In genomic region chr20:25745738-25746137, GRCh38 we compare ENCODE assay signal across 25 cellular contexts. TPM values are rescaled to one million over a fixed set of nuclear protein-coding genes. Genes with fewer than 3 reads are reported as not detected.
DNase-seq lines count a peak whose midpoint lies in the region; ATAC-seq and TF ChIP-seq lines count a peak whose summit lies in the region.
"Had no signal": no experiment of that assay in that cellular context is flagged by ENCODE, and none has a peak within 500 bp of the region (broad histone marks: within the 10 kb centered on the region; RNA-seq: fewer than 3 reads in every experiment).

No MANE protein-coding gene starts in this region.

- peak; percentile 41 for DNase-seq in activated CD4-positive, alpha-beta T cell treated with anti-CD3 and anti-CD28 coated beads, Interleukin-2, amount 10 ng/mL, durations not matched to agents 24 days and 14 days
- no peak for DNase-seq in activated CD4-positive, alpha-beta T cell treated with anti-CD3 and anti-CD28 coated beads for 36 hours
- DNase-seq in WTC11 (ENCODE audit: low spot score) (no peak), osteoblast (ENCODE audit: insufficient read length, low spot score, missing footprints) (peak; percentile 37)
- no peak for DNase-seq in effector memory CD8-positive, alpha-beta T cell
- no peak for DNase-seq in stimulated activated CD8-positive, alpha-beta memory T cell treated with anti-CD3 and anti-CD28 coated beads, Interleukin-4, amount 100 ng/mL, for 48 hours
- no peak for DNase-seq in activated CD8-positive, alpha-beta memory T cell treated with anti-CD3 and anti-CD28 coated beads, Interleukin-2, amount 50 U/mL, for 48 hours
- DNase-seq: ACHN; AML-193; BE2C; CD4-positive, alpha-beta T cell; CD8-positive, alpha-beta memory T cell; DMS 273 treated with DMSO at 0.1 percent for 48 hours; DMS79; EL; GDM1; GOT3; H7; HCEC 1CT had no signal

- peaks cover 4% of the 10 kb centered on the region for H3K4me1 Mint-ChIP-seq in activated CD4-positive, alpha-beta T cell treated with anti-CD3 and anti-CD28 coated beads, Interleukin-2, amount 10 ng/mL, durations not matched to agents 24 days and 14 days
- peaks cover 7% of the 10 kb centered on the region for H3K4me1 Mint-ChIP-seq in activated CD4-positive, alpha-beta T cell treated with anti-CD3 and anti-CD28 coated beads for 36 hours
- peaks cover 2% of the 10 kb centered on the region; the same call in 1 of the 2 replicates for H3K4me1 Mint-ChIP-seq in WTC11
- peaks cover 5 to 7% of the 10 kb centered on the region in 2 donors for H3K4me1 Mint-ChIP-seq in effector memory CD8-positive, alpha-beta T cell (ENCODE audit: low read depth in 2 of 2)

- no peak overlapping the region for H3K27ac ChIP-seq in osteoblast (ENCODE audit: low read depth, low read length)
- H3K27ac ChIP-seq: 22Rv1; A549; BLaER1 treated with 17β-estradiol and CSF1 and Interleukin-3, amounts not matched to agents 10 nM and 100 nM had no signal

- no peaks in the 10 kb centered on the region for H3K79me2 ChIP-seq in osteoblast (ENCODE audit: insufficient read depth, low read length)

- no peak overlapping the region for H3K4me3 ChIP-seq in osteoblast (ENCODE audit: insufficient read depth, low read length)
- H3K4me3 ChIP-seq: A549; BLaER1 treated with 17β-estradiol and CSF1 and Interleukin-3, amounts not matched to agents 10 nM and 100 nM; GM12878 had no signal

- H3K36me3 Mint-ChIP-seq in activated CD4-positive, alpha-beta T cell treated with anti-CD3 and anti-CD28 coated beads, Interleukin-2, amount 10 ng/mL, durations not matched to agents 24 days and 14 days (ENCODE audit: low read depth) = no peaks in the 10 kb centered on the region
- H3K36me3 Mint-ChIP-seq in activated CD4-positive, alpha-beta T cell treated with anti-CD3 and anti-CD28 coated beads for 36 hours (ENCODE audit: low read depth) = no peaks in the 10 kb centered on the region
- no peaks in the 10 kb centered on the region for H3K36me3 Mint-ChIP-seq in WTC11
- peaks cover 5% of the 10 kb centered on the region for H3K36me3 Mint-ChIP-seq in effector memory CD8-positive, alpha-beta T cell (ENCODE audit: insufficient read depth)
- H3K36me3 Mint-ChIP-seq: CD14-positive monocyte had no signal

- no peaks in the 10 kb centered on the region for H3K4me1 ChIP-seq in osteoblast (ENCODE audit: insufficient read depth, low read length)

- no peak overlapping the region for H3K4me2 ChIP-seq in osteoblast (ENCODE audit: insufficient read depth, low read length)
- H3K4me2 ChIP-seq: A549; BLaER1 treated with 17β-estradiol and CSF1 and Interleukin-3, amounts not matched to agents 10 nM and 100 nM had no signal

- no peak for ATAC-seq in activated CD4-positive, alpha-beta T cell treated with anti-CD3 and anti-CD28 coated beads for 36 hours
- ATAC-seq in WTC11 = no peak
- ATAC-seq in effector memory CD8-positive, alpha-beta T cell (replicated peaks) = no peak
- no peak for ATAC-seq in HG02970 (IDR thresholded peaks at IDR 0.05; ENCODE audit: low FRiP score, unreplicated experiment)
- ATAC-seq: A549, GM12878 had no signal

- H3K27me3 Mint-ChIP-seq in activated CD4-positive, alpha-beta T cell treated with anti-CD3 and anti-CD28 coated beads, Interleukin-2, amount 10 ng/mL, durations not matched to agents 24 days and 14 days = no peaks in the 10 kb centered on the region
- no peaks in the 10 kb centered on the region for H3K27me3 Mint-ChIP-seq in activated CD4-positive, alpha-beta T cell treated with anti-CD3 and anti-CD28 coated beads for 36 hours
- H3K27me3 Mint-ChIP-seq in WTC11 (ENCODE audit: low read depth) = no peaks in the 10 kb centered on the region
- no peaks in the 10 kb centered on the region for H3K27me3 Mint-ChIP-seq in effector memory CD8-positive, alpha-beta T cell
- H3K27me3 Mint-ChIP-seq: CD4-positive, alpha-beta T cell; CD8-positive, alpha-beta memory T cell had no signal

- no peaks in the 10 kb centered on the region for H4K20me1 ChIP-seq in osteoblast (ENCODE audit: insufficient read depth, low read length)
- H4K20me1 ChIP-seq: BLaER1 treated with 17β-estradiol and CSF1 and Interleukin-3, amounts not matched to agents 10 nM and 100 nM had no signal

- CTCF ChIA-PET in activated CD4-positive, alpha-beta T cell treated with anti-CD3 and anti-CD28 coated beads for 36 hours (lab: Charles Lee) = no interaction called here
- CTCF ChIA-PET in WTC11 (lab: Charles Lee) = no interaction called here

- H3K27me3 ChIP-seq in osteoblast (ENCODE audit: insufficient read depth, low read length) = no peaks in the 10 kb centered on the region
- H3K27me3 ChIP-seq: BE2C; BLaER1 treated with 17β-estradiol and CSF1 and Interleukin-3, amounts not matched to agents 10 nM and 100 nM had no signal

- TF ChIP-seq CTCF in WTC11 (IDR thresholded peaks at IDR 0.05) (no peak), osteoblast (IDR thresholded peaks at IDR 0.05; ENCODE audit: extremely low read depth, low read depth, low read length) (no peak)

- intact Hi-C loops in activated CD4-positive, alpha-beta T cell treated with anti-CD3 and anti-CD28 coated beads, Interleukin-2, amount 10 ng/mL, durations not matched to agents 24 days and 14 days (cut with micrococcal nuclease) = no loop called here
- intact Hi-C loops in activated CD4-positive, alpha-beta T cell treated with anti-CD3 and anti-CD28 coated beads for 36 hours (cut with DNase I, micrococcal nuclease) = no loop called here

- POLR2A ChIA-PET in activated CD4-positive, alpha-beta T cell treated with anti-CD3 and anti-CD28 coated beads for 36 hours (lab: Charles Lee) = interaction anchor here (0.6 to 0.7 kb wide), 2 partner anchors 236 to 450 kb away, joined by 3 to 4 read pairs; no protein-coding TSS in a partner anchor
- POLR2A ChIA-PET in WTC11 (lab: Charles Lee) = no interaction called here

- H3K9me3 ChIP-seq in osteoblast (ENCODE audit: low read depth, low read length) = no peaks in the 10 kb centered on the region
- H3K9me3 ChIP-seq: A549; BE2C; BLaER1 treated with 17β-estradiol and CSF1 and Interleukin-3, amounts not matched to agents 10 nM and 100 nM had no signal

- H2AFZ ChIP-seq in osteoblast (ENCODE audit: low read length) = no peak overlapping the region

- peaks cover 3% of the 10 kb centered on the region for H3K9me3 Mint-ChIP-seq in activated CD4-positive, alpha-beta T cell treated with anti-CD3 and anti-CD28 coated beads, Interleukin-2, amount 10 ng/mL, durations not matched to agents 24 days and 14 days
- no peaks in the 10 kb centered on the region for H3K9me3 Mint-ChIP-seq in activated CD4-positive, alpha-beta T cell treated with anti-CD3 and anti-CD28 coated beads for 36 hours (ENCODE audit: low read depth)
- H3K9me3 Mint-ChIP-seq in WTC11 = no peaks in the 10 kb centered on the region
- no peaks in the 10 kb centered on the region for H3K9me3 Mint-ChIP-seq in effector memory CD8-positive, alpha-beta T cell
- H3K9me3 Mint-ChIP-seq: CD4-positive, alpha-beta T cell; CD8-positive, alpha-beta memory T cell had no signal

- no peaks in the 10 kb centered on the region for H3K36me3 ChIP-seq in osteoblast (ENCODE audit: insufficient read depth, low read length)
- H3K36me3 ChIP-seq: BE2C; BLaER1 treated with 17β-estradiol and CSF1 and Interleukin-3, amounts not matched to agents 10 nM and 100 nM had no signal

- H3K27ac Mint-ChIP-seq in activated CD4-positive, alpha-beta T cell treated with anti-CD3 and anti-CD28 coated beads, Interleukin-2, amount 10 ng/mL, durations not matched to agents 24 days and 14 days = no peak overlapping the region
- no peak overlapping the region for H3K27ac Mint-ChIP-seq in activated CD4-positive, alpha-beta T cell treated with anti-CD3 and anti-CD28 coated beads for 36 hours
- H3K27ac Mint-ChIP-seq in WTC11 = no peak overlapping the region
- peak overlapping the region; percentile 38 to 89 for H3K27ac Mint-ChIP-seq in effector memory CD8-positive, alpha-beta T cell
- H3K27ac Mint-ChIP-seq: CD14-positive monocyte; CD4-positive, alpha-beta T cell had no signal

- no peak overlapping the region for H3K4me3 Mint-ChIP-seq in activated CD4-positive, alpha-beta T cell treated with anti-CD3 and anti-CD28 coated beads, Interleukin-2, amount 10 ng/mL, durations not matched to agents 24 days and 14 days
- no peak overlapping the region for H3K4me3 Mint-ChIP-seq in activated CD4-positive, alpha-beta T cell treated with anti-CD3 and anti-CD28 coated beads for 36 hours
- H3K4me3 Mint-ChIP-seq in WTC11 = no peak overlapping the region
- no peak overlapping the region for H3K4me3 Mint-ChIP-seq in effector memory CD8-positive, alpha-beta T cell
- H3K4me3 Mint-ChIP-seq: CD14-positive monocyte; CD4-positive, alpha-beta T cell had no signal

TF ChIP-seq in WTC11, 78 proteins besides CTCF, POLR2A, EP300 and RAD21:
- TF ChIP-seq GABPB1 (CRISPR knock-in tag; IDR thresholded peaks at IDR 0.05) = 0 out of 2 replicates have a peak, but pooled peaks have one; percentile 23
- no peak for TF ChIP-seq ZNF512 (CRISPR knock-in tag; IDR thresholded peaks at IDR 0.05; ENCODE audit: borderline replicate concordance)
- no peak for TF ChIP-seq JUN (CRISPR knock-in tag; IDR thresholded peaks at IDR 0.05)
- no peak for TF ChIP-seq RELA (CRISPR knock-in tag; IDR thresholded peaks at IDR 0.05; ENCODE audit: borderline replicate concordance)

RNA-seq across cellular contexts. Expression of gene ZNF337, which starts 49.1 kb away (rescaled TPM):
- 15.7 and 16.1 TPM in 2 replicates for total RNA-seq in activated CD4-positive, alpha-beta T cell treated with anti-CD3 and anti-CD28 coated beads, Interleukin-2, amount 10 ng/mL, durations not matched to agents 24 days and 14 days
- total RNA-seq in activated CD4-positive, alpha-beta T cell treated with anti-CD3 and anti-CD28 coated beads for 36 hours = 10 to 100 TPM; 12.6 TPM
- 6.9 to 8.7 TPM (median 8.2 TPM) in 3 replicates for total RNA-seq in WTC11 (2021)
- total RNA-seq in osteoblast = 8.3 and 9.7 TPM in 2 replicates

Comparison
In these comparisons a context has a peak if more than half of its experiments do, and no peak if none do; other contexts are left out.
1. DNase-seq: peak in activated CD4-positive, alpha-beta T cell treated with anti-CD3 and anti-CD28 coated beads, Interleukin-2, amount 10 ng/mL, durations not matched to agents 24 days and 14 days (single experiment) and osteoblast (single experiment); none in activated CD4-positive, alpha-beta T cell treated with anti-CD3 and anti-CD28 coated beads for 36 hours (single experiment), WTC11 (single experiment), effector memory CD8-positive, alpha-beta T cell (0 of 3), stimulated activated CD8-positive, alpha-beta memory T cell treated with anti-CD3 and anti-CD28 coated beads, Interleukin-4, amount 100 ng/mL, for 48 hours (single experiment) and activated CD8-positive, alpha-beta memory T cell treated with anti-CD3 and anti-CD28 coated beads, Interleukin-2, amount 50 U/mL, for 48 hours (single experiment).
2. H3K27ac Mint-ChIP-seq: peak in effector memory CD8-positive, alpha-beta T cell (2 of 2); none in activated CD4-positive, alpha-beta T cell treated with anti-CD3 and anti-CD28 coated beads, Interleukin-2, amount 10 ng/mL, durations not matched to agents 24 days and 14 days (single experiment), activated CD4-positive, alpha-beta T cell treated with anti-CD3 and anti-CD28 coated beads for 36 hours (single experiment) and WTC11 (single experiment).